In the genomic region with DNA sequence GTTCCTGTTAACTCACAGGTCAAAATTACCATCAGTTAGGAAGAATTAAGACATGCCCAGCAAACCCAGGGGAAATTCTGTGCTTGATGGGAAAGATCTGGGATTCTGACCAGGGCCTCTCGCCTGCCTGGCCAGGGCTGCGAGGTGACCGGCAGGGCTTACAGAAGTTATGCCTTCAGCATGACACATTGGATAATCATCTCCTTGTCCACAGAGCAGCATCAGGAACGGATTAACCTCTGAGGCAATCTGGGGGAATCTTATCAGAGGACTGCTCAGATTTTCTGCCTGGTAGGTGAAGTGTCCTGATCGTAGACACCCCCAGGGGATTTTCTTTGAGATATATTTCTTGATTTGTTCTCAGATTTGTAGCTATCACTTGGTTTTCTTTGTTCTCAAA, we compare ENCODE assay signal across 16 cellular contexts.
DNase-seq lines count a peak whose midpoint lies in the region; ATAC-seq and FAIRE-seq lines count a peak whose summit lies in the region.
"Had no signal": no experiment of that assay in that cellular context is flagged by ENCODE, and none has a peak within 500 bp of the region (broad histone marks: within the 10 kb centered on the region; RNA-seq: fewer than 3 reads in every experiment).

No MANE protein-coding gene starts in this region.

- peak; percentile 91 for FAIRE-seq in RCC 7860 (lab: Jason Lieb, UNC)

- no peaks in the 10 kb centered on the region for H3K36me3 ChIP-seq in naive thymus-derived CD4-positive, alpha-beta T cell (ENCODE audit: control insufficient read depth in 2 of 3, insufficient read depth in 3 of 3, low read length in 3 of 3)
- H3K36me3 ChIP-seq: adrenal gland, vagina had no signal

- intact Hi-C loops in sciatic nerve (cut with DNase I): no loop called here
- intact Hi-C loops in naive thymus-derived CD4-positive, alpha-beta T cell (cut with micrococcal nuclease): no loop called here

- no peak overlapping the region for H3K27ac ChIP-seq in naive thymus-derived CD4-positive, alpha-beta T cell (ENCODE audit: low read depth, low read length)
- H3K27ac ChIP-seq: adrenal gland, HL-60, vagina had no signal

- peak; percentile 80 for ATAC-seq in sciatic nerve
- ATAC-seq in GM18867 (IDR thresholded peaks at IDR 0.05; ENCODE audit: unreplicated experiment): no peak
- ATAC-seq in naive thymus-derived CD4-positive, alpha-beta T cell: no peak
- ATAC-seq in HG03139 (IDR thresholded peaks at IDR 0.05; ENCODE audit: unreplicated experiment): no peak
- ATAC-seq: mucosa of descending colon had no signal

- no peak overlapping the region for H3K27ac Mint-ChIP-seq in naive thymus-derived CD4-positive, alpha-beta T cell

- H3K36me3 Mint-ChIP-seq in naive thymus-derived CD4-positive, alpha-beta T cell: no peaks in the 10 kb centered on the region

- no peak overlapping the region for H3K4me3 Mint-ChIP-seq in naive thymus-derived CD4-positive, alpha-beta T cell

- no peaks in the 10 kb centered on the region for H3K4me1 ChIP-seq in naive thymus-derived CD4-positive, alpha-beta T cell (ENCODE audit: control insufficient read depth in 2 of 2, insufficient read depth in 2 of 2, low read length in 2 of 2)
- H3K4me1 ChIP-seq: adrenal gland had no signal

- POLR2A ChIA-PET in naive thymus-derived CD4-positive, alpha-beta T cell (lab: Charles Lee): no interaction called here

- H3K27me3 ChIP-seq in naive thymus-derived CD4-positive, alpha-beta T cell (ENCODE audit: control insufficient read depth in 2 of 2, insufficient read depth in 2 of 2, low read length in 2 of 2): no peaks in the 10 kb centered on the region
- H3K27me3 ChIP-seq: adrenal gland, vagina had no signal

- DNase-seq in EL (peak; percentile 94), RCC 7860 (ENCODE audit: low spot score) (peak; percentile 81), fibroblast of peridontal ligament (ENCODE audit: extremely low read depth) (peak; percentile 93), sciatic nerve (ENCODE audit: low spot score) (no peak), NCI-H1105 (lab: John Stamatoyannopoulos, UW) (no peak)
- DNase-seq in naive thymus-derived CD4-positive, alpha-beta T cell: no peak
- DNase-seq: DMS153; effector memory CD4-positive, alpha-beta T cell; mucosa of descending colon; NCI-H1417; NCI-H774 had no signal

- H3K4me3 ChIP-seq in naive thymus-derived CD4-positive, alpha-beta T cell (ENCODE audit: low read length): no peak overlapping the region
- H3K4me3 ChIP-seq: adrenal gland, mucosa of descending colon, vagina had no signal

- no peaks in the 10 kb centered on the region for H3K27me3 Mint-ChIP-seq in naive thymus-derived CD4-positive, alpha-beta T cell

- no peaks in the 10 kb centered on the region for H3K4me1 Mint-ChIP-seq in naive thymus-derived CD4-positive, alpha-beta T cell

- CTCF ChIA-PET in naive thymus-derived CD4-positive, alpha-beta T cell (lab: Charles Lee): no interaction called here

- no peaks in the 10 kb centered on the region for H3K9me3 ChIP-seq in naive thymus-derived CD4-positive, alpha-beta T cell (ENCODE audit: control insufficient read depth in 2 of 3, low read length in 3 of 3)
- H3K9me3 ChIP-seq: adrenal gland, mucosa of descending colon, vagina had no signal

- H3K9me3 Mint-ChIP-seq in naive thymus-derived CD4-positive, alpha-beta T cell: peaks cover 0 to 12% (median 3%) of the 10 kb centered on the region in 11 donors

Comparison
In these comparisons a context has a peak if more than half of its experiments do, and no peak if none do; other contexts are left out.
1. DNase-seq: peak in EL (single experiment), RCC 7860 (single experiment) and fibroblast of peridontal ligament (single experiment); none in sciatic nerve (single experiment), NCI-H1105 (single experiment) and naive thymus-derived CD4-positive, alpha-beta T cell (0 of 9).